In genomic region chr2:69917854-69918253, GRCh38 we compare ENCODE assay signal across 10 cellular contexts. TPM values are rescaled to one million over a fixed set of nuclear protein-coding genes. Genes with fewer than 3 reads are reported as not detected.
DNase-seq lines count a peak whose midpoint lies in the region; ATAC-seq and TF ChIP-seq lines count a peak whose summit lies in the region.
"Had no signal": no experiment of that assay in that cellular context is flagged by ENCODE, and none has a peak within 500 bp of the region (broad histone marks: within the 10 kb centered on the region; RNA-seq: fewer than 3 reads in every experiment).

No MANE protein-coding gene starts in this region.

- H4K20me1 ChIP-seq in IMR-90 (ENCODE audit: insufficient read depth, low read length), result no peaks in the 10 kb centered on the region

- CTCF ChIA-PET in IMR-90 (lab: Yijun Ruan, JAX), result no interaction called here

- H4K5ac ChIP-seq in IMR-90 (ENCODE audit: low read depth, low read length), result no peak overlapping the region; the same call in 1 of the 2 replicates

- TF ChIP-seq RAD21 in IMR-90 (IDR thresholded peaks at IDR 0.05; ENCODE audit: low read length), result peak; percentile 21

- H3K14ac ChIP-seq in IMR-90 (replicated peaks; ENCODE audit: low read depth, low read length), result peak overlapping the region; percentile 11; the same call in 1 of the 2 replicates

- H2AK5ac ChIP-seq in IMR-90 (ENCODE audit: low read depth, low read length), result no peak overlapping the region

- dilution Hi-C loops in IMR-90 (cut with HindIII; ENCODE audit: low sequenced_read_pairs, unreplicated experiment), result no loop called here

- POLR2A ChIA-PET in IMR-90 (lab: Charles Lee; ENCODE audit: unreplicated experiment), result no interaction called here

- H2BK20ac ChIP-seq in IMR-90 (ENCODE audit: low read depth, low read length), result 0 out of 2 replicates have a peak overlapping the region, but pooled peaks have one; percentile 9

- no peak for ATAC-seq in IMR-90 (ENCODE audit: low read depth)
- no peak for ATAC-seq in lower lobe of right lung
- no peak for ATAC-seq in GM21390 (IDR thresholded peaks at IDR 0.05; ENCODE audit: unreplicated experiment)
- no peak for ATAC-seq in GM18867 (IDR thresholded peaks at IDR 0.05; ENCODE audit: unreplicated experiment)

- 60% methylated on average over 1 of the region's 3 CpGs; no CpG with 5 or more reads in 1 of the 2 experiments for WGBS in IMR-90 (ENCODE audit: extremely low coverage in 2 of 2, insufficient read length in 1 of 2), 2 experiments

- H2BK5ac ChIP-seq in IMR-90 (ENCODE audit: low read depth, low read length, poor library complexity, severe bottlenecking), result peak overlapping the region; percentile 72

- H3K18ac ChIP-seq in IMR-90 (ENCODE audit: low read depth, low read length), result peak overlapping the region; percentile 70; the same call in 1 of the 2 replicates

- H3K27ac ChIP-seq in IMR-90 (ENCODE audit: insufficient read depth, low read length) (no peak overlapping the region; the same call in 1 of the 2 replicates), brain microvascular endothelial cell (peak overlapping the region; percentile 47), lower lobe of right lung (peak overlapping the region; percentile 56)
- H3K27ac ChIP-seq: SK-N-MC had no signal

- TF ChIP-seq CTCF in IMR-90 (conservative IDR thresholded peaks at IDR 0.05; ENCODE audit: low read depth, low read length) (no peak), brain microvascular endothelial cell (IDR thresholded peaks at IDR 0.05; ENCODE audit: low read depth, low read length, missing control alignments) (no peak), lower lobe of right lung (IDR thresholded peaks at IDR 0.05) (no peak)

- H3K79me1 ChIP-seq in IMR-90 (ENCODE audit: low read depth in 1 of 2, low read length in 2 of 2), result peaks cover 8 to 21% of the 10 kb centered on the region in 2 experiments; a peak in 3 of 4 replicates

- peak overlapping the region; percentile 27; the same call in 1 of the 2 replicates for H3K9ac ChIP-seq in IMR-90 (ENCODE audit: low read depth, low read length)

- H3K4me2 ChIP-seq in IMR-90 (ENCODE audit: low read depth, low read length), result peak overlapping the region; percentile 44; the same call in 1 of the 2 replicates

- no peak overlapping the region for H3K4me3 ChIP-seq in IMR-90 (ENCODE audit: insufficient read depth, low read depth, low read length)
- H3K4me3 ChIP-seq in brain microvascular endothelial cell (ENCODE audit: low read depth, low read length), result no peak overlapping the region
- peak overlapping the region; percentile 80 for H3K4me3 ChIP-seq in lower lobe of right lung
- H3K4me3 ChIP-seq: SK-N-MC had no signal

- H3K4me1 ChIP-seq in IMR-90 (ENCODE audit: control insufficient read depth, insufficient read depth, low read length) (no peaks in the 10 kb centered on the region; the same call in 1 of the 2 replicates), lower lobe of right lung (peaks cover 35% of the 10 kb centered on the region)

- intact Hi-C loops in IMR-90 (cut with micrococcal nuclease), result loop anchor here (2.0 kb wide), 1 partner anchor 17 kb away; no protein-coding TSS in a partner anchor
- intact Hi-C loops in lower lobe of right lung (cut with DNase I), result loop anchor here (10.0 kb wide), 1 partner anchor 227 kb away; no protein-coding TSS in a partner anchor

- peak overlapping the region in 1 of 2 experiments; percentile 67; a peak in 2 of 4 replicates for H4K8ac ChIP-seq in IMR-90 (ENCODE audit: low read depth in 2 of 2, low read length in 2 of 2)

- BruUV-seq in IMR-90 (replicated peaks; lab: Mats Ljungman, UMichigan), result no TSS peak

- H3K36me3 ChIP-seq in IMR-90 (ENCODE audit: control insufficient read depth, insufficient read depth, low read length) (peaks cover 4% of the 10 kb centered on the region), brain microvascular endothelial cell (replicated peaks) (peaks cover 6% of the 10 kb centered on the region), lower lobe of right lung (peaks cover 42% of the 10 kb centered on the region)

- TF ChIP-seq POLR2A in IMR-90 (IDR thresholded peaks at IDR 0.05; ENCODE audit: low read depth, low read length), result no peak

- H2AFZ ChIP-seq in IMR-90 (replicated peaks; ENCODE audit: low read length, poor library complexity), result peak overlapping the region; percentile 21

- no peak overlapping the region for H4K91ac ChIP-seq in IMR-90 (ENCODE audit: insufficient read depth, low read depth, low read length)

- no peaks in the 10 kb centered on the region for H3K9me1 ChIP-seq in IMR-90 (ENCODE audit: insufficient read depth, low read length)

- H3K56ac ChIP-seq in IMR-90 (ENCODE audit: extremely low read depth, insufficient read depth, low read length), result peak overlapping the region; percentile 12; the same call in 1 of the 2 replicates

- H3K27me3 ChIP-seq in IMR-90 (ENCODE audit: control insufficient read depth, insufficient read depth, low read length), result no peaks in the 10 kb centered on the region
- H3K27me3 ChIP-seq in brain microvascular endothelial cell (replicated peaks), result no peaks in the 10 kb centered on the region
- H3K27me3 ChIP-seq in lower lobe of right lung (ENCODE audit: low read depth), result no peaks in the 10 kb centered on the region

- peak overlapping the region; percentile 5; the same call in 1 of the 2 replicates for H2BK120ac ChIP-seq in IMR-90 (ENCODE audit: low read depth, low read length)

- H3K9me3 ChIP-seq in IMR-90 (ENCODE audit: control insufficient read depth, insufficient read depth, low read length) (no peaks in the 10 kb centered on the region), lower lobe of right lung (no peaks in the 10 kb centered on the region)

- no peak overlapping the region; the same call in 1 of the 2 replicates for H3K4ac ChIP-seq in IMR-90 (ENCODE audit: low read depth, low read length)

- H3K23ac ChIP-seq in IMR-90 (ENCODE audit: low read depth, low read length), result peak overlapping the region; percentile 30

- 0 out of 3 replicates have a peak overlapping the region, but pooled peaks have one; percentile 17 for H2BK15ac ChIP-seq in IMR-90 (ENCODE audit: low read depth, low read length)

- DNase-seq in AG08396 (ENCODE audit: low spot score) (peak; percentile 68), IMR-90 (peak; percentile 93), brain microvascular endothelial cell (peak; percentile 74), lower lobe of right lung (no peak), midbrain (lab: John Stamatoyannopoulos, UW) (no peak), DMS79 (lab: John Stamatoyannopoulos, UW) (no peak)
- DNase-seq: cerebellar nuclear complex had no signal

- in situ Hi-C loops in IMR-90 (cut with MboI; ENCODE audit: low sequenced_read_pairs), result loop anchor here (5.0 to 25.0 kb wide), 3 partner anchors 154 to 319 kb away; partner anchors contain the start of gene TIA1
- in situ Hi-C loops in brain microvascular endothelial cell (cut with HindIII; ENCODE audit: low pct_ligation_motif_present, low sequenced_read_pairs), result loop anchor here (25.0 kb wide), 1 partner anchor 219 kb away; no protein-coding TSS in a partner anchor

- H2AK9ac ChIP-seq in IMR-90 (replicated peaks; ENCODE audit: low read depth, low read length, poor library complexity), result no peak overlapping the region

TF ChIP-seq in IMR-90, 13 proteins besides CTCF, POLR2A, EP300 and RAD21 (continues in another document):
- TF ChIP-seq NFE2L2 (IDR thresholded peaks at IDR 0.05; ENCODE audit: low read depth, low read length) (no peak), SMC3 (IDR thresholded peaks at IDR 0.05; ENCODE audit: low read depth, low read length) (no peak; the same call in 1 of the 2 replicates), CEBPB (IDR thresholded peaks at IDR 0.05; ENCODE audit: low read depth, low read length) (peak; percentile 96), USF2 (IDR thresholded peaks at IDR 0.05; ENCODE audit: low read depth, low read length) (no peak), CHD1 (IDR thresholded peaks at IDR 0.05; ENCODE audit: low read depth, low read length) (no peak), MXI1 (IDR thresholded peaks at IDR 0.05; ENCODE audit: borderline replicate concordance, low read depth, low read length) (no peak), MAFK (IDR thresholded peaks at IDR 0.05; ENCODE audit: low read depth, low read length) (peak; percentile 29; the same call in 1 of the 2 replicates), FOS (IDR thresholded peaks at IDR 0.05; ENCODE audit: low read depth, low read length) (peak; percentile 69; the same call in 1 of the 2 replicates), RCOR1 (IDR thresholded peaks at IDR 0.05; ENCODE audit: insufficient replicate concordance, low read length) (no peak), BHLHE40 (IDR thresholded peaks at IDR 0.05; ENCODE audit: low read depth, low read length) (no peak), RFX5 (IDR thresholded peaks at IDR 0.05; ENCODE audit: low read depth, low read length) (no peak), MAZ (IDR thresholded peaks at IDR 0.05; ENCODE audit: borderline replicate concordance, low read depth, low read length) (no peak)

RNA-seq across cellular contexts. Expression of gene MXD1, which starts 2.9 kb away (rescaled TPM):
- total RNA-seq in IMR-90 (2012; rRNA removed), result 2.0 and 3.1 TPM in 2 replicates
- polyA plus RNA-seq in IMR-90 (2012; rRNA removed), result 3.7 TPM in 2 replicates
- 1.5 and 1.6 TPM in 2 replicates for polyA plus RNA-seq in IMR-90 (2012; cell fraction: cytosol; rRNA removed)
- polyA plus RNA-seq in IMR-90 (2012; cell fraction: nucleus; rRNA removed; ENCODE audit: low replicate concordance), result 3.8 and 11.5 TPM in 2 replicates
- total RNA-seq in lower lobe of right lung, result 33.8 TPM

RNA-seq across cellular contexts. Expression of gene SNRNP27, which starts 24.1 kb away (rescaled TPM):
- total RNA-seq in IMR-90 (2012; rRNA removed), result 8.8 and 36.1 TPM in 2 replicates
- 41.5 and 48.3 TPM in 2 replicates for polyA plus RNA-seq in IMR-90 (2012; rRNA removed)
- polyA plus RNA-seq in IMR-90 (2012; cell fraction: cytosol; rRNA removed), result 7.2 and 8.6 TPM in 2 replicates
- polyA plus RNA-seq in IMR-90 (2012; cell fraction: nucleus; rRNA removed; ENCODE audit: low replicate concordance), result 3.1 and 16.7 TPM in 2 replicates
- total RNA-seq in lower lobe of right lung, result 38.7 TPM

RNA-seq across cellular contexts. Expression of gene ASPRV1, which starts 43.6 kb away (rescaled TPM):
- total RNA-seq in IMR-90 (2012; rRNA removed) (0.18 and 0.28 TPM in 2 replicates), lower lobe of right lung (1.9 TPM)
- 0.09 and 0.14 TPM in 2 replicates for polyA plus RNA-seq in IMR-90 (2012; rRNA removed)
- polyA plus RNA-seq in IMR-90 (2012; cell fraction: cytosol; rRNA removed), result 0.08 and 0.10 TPM in 2 replicates
- 0.36 and 0.39 TPM in 2 replicates for polyA plus RNA-seq in IMR-90 (2012; cell fraction: nucleus; rRNA removed; ENCODE audit: low replicate concordance)

Comparison
In these comparisons a context has a peak if more than half of its experiments do, and no peak if none do; other contexts are left out.
1. DNase-seq: peak in AG08396 (single experiment), IMR-90 (single experiment) and brain microvascular endothelial cell (single experiment); none in lower lobe of right lung (single experiment), midbrain (single experiment) and DMS79 (single experiment).